Comparison of ENCODE assay signal across 8 cellular contexts in genomic region chr7:99616359-99617186, GRCh38. TPM values are rescaled to one million over a fixed set of nuclear protein-coding genes. Genes with fewer than 3 reads are reported as not detected.
DNase-seq lines count a peak whose midpoint lies in the region; ATAC-seq and TF ChIP-seq lines count a peak whose summit lies in the region.

Gene ZSCAN25 (plus strand): TSS chr7:99616946. CDS start chr7:99619607, 2,661 bp downstream.

- H3K23me2 ChIP-seq in H9 (ENCODE audit: insufficient read length, low read depth, low read length, poor library complexity, severe bottlenecking), result peaks cover 7% of the 10 kb centered on the region

- H3K4ac ChIP-seq in H9 (ENCODE audit: low read depth, low read length), result no peak within 1 kb of the TSS

- H3K27me3 ChIP-seq in H9 (ENCODE audit: insufficient read depth, low read length) (no peaks in the 10 kb centered on the region), MM.1S (replicated peaks; ENCODE audit: insufficient read depth, low read length) (no peaks in the 10 kb centered on the region), SJCRH30 (no peaks in the 10 kb centered on the region), gastroesophageal sphincter (no peaks in the 10 kb centered on the region), neutrophil (peaks cover 32% of the 10 kb centered on the region)

- H2BK120ac ChIP-seq in H9 (ENCODE audit: low read depth, low read length, poor library complexity, severe bottlenecking), result no peak within 1 kb of the TSS

- H3F3A ChIP-seq in MM.1S (ENCODE audit: insufficient read depth, low read length), result no peaks in the 10 kb centered on the region

- peak within 1 kb of the TSS; percentile 41 for H4K5ac ChIP-seq in H9 (ENCODE audit: insufficient read length, low read depth, low read length)

- H3K4me3 ChIP-seq in MM.1S (ENCODE audit: low read length) (peak within 1 kb of the TSS; percentile 100), SJCRH30 (peak within 1 kb of the TSS; percentile 97), gastroesophageal sphincter (peak within 1 kb of the TSS; percentile 86 to 96), neutrophil (ENCODE audit: low read depth in 1 of 2, low read length in 1 of 2) (peak within 1 kb of the TSS; percentile 80 to 81)

- peaks cover 4% of the 10 kb centered on the region for H3K79me1 ChIP-seq in H9 (ENCODE audit: insufficient read depth, low read depth, low read length, poor library complexity, severe bottlenecking)

- H3K18ac ChIP-seq in H9 (ENCODE audit: insufficient read length, low read depth, low read length), result peak within 1 kb of the TSS; percentile 92

- H2AK5ac ChIP-seq in H9 (ENCODE audit: insufficient read length, low read length), result no peak within 1 kb of the TSS

- no peak within 1 kb of the TSS for H2AFZ ChIP-seq in H9 (ENCODE audit: low read length)
- H2AFZ ChIP-seq in MM.1S (ENCODE audit: low read length), result peak within 1 kb of the TSS; percentile 99

- no peaks in the 10 kb centered on the region for H3K9me3 ChIP-seq in H9 (ENCODE audit: control insufficient read depth, low read depth, low read length)
- H3K9me3 ChIP-seq in MM.1S (replicated peaks; ENCODE audit: insufficient read depth, low read length), result no peaks in the 10 kb centered on the region
- H3K9me3 ChIP-seq in SJCRH30 (replicated peaks), result no peaks in the 10 kb centered on the region
- no peaks in the 10 kb centered on the region for H3K9me3 ChIP-seq in gastroesophageal sphincter
- no peaks in the 10 kb centered on the region for H3K9me3 ChIP-seq in neutrophil

- no peak within 1 kb of the TSS; the same call in 1 of the 2 replicates for H2BK15ac ChIP-seq in H9 (ENCODE audit: low read depth, low read length)

- peak; percentile 84 for DNase-seq in GDM1 (lab: John Stamatoyannopoulos, UW)
- DNase-seq in H9, result peak; percentile 96
- DNase-seq in MM.1S, result peak; percentile 95
- peak; percentile 96 to 97 for DNase-seq in SJCRH30
- peak; percentile 45 to 80 (median 66) for DNase-seq in activated naive CD4-positive, alpha-beta T cell (lab: John Stamatoyannopoulos, UW)
- DNase-seq in substantia nigra (lab: John Stamatoyannopoulos, UW), result peak; percentile 20 to 90 (median 75)

- H3K4me2 ChIP-seq in H9 (ENCODE audit: insufficient read depth, insufficient read length, low read length) (peak within 1 kb of the TSS; percentile 38), MM.1S (ENCODE audit: low read depth, low read length) (peak within 1 kb of the TSS; percentile 87)

- H4K8ac ChIP-seq in H9 (replicated peaks; ENCODE audit: insufficient read length, low read depth, low read length), result no peak within 1 kb of the TSS

- H3K36me3 Mint-ChIP-seq in H9 (ENCODE audit: insufficient read depth in 1 of 3, low read depth in 3 of 3), result peaks cover 23 to 40% (median 37%) of the 10 kb centered on the region in 3 experiments

- no peaks in the 10 kb centered on the region for H3K9me2 ChIP-seq in MM.1S (replicated peaks; ENCODE audit: insufficient read depth, low read length)

- H2BK20ac ChIP-seq in H9 (ENCODE audit: low read depth, low read length, poor library complexity, severe bottlenecking), result no peak within 1 kb of the TSS

- no peak within 1 kb of the TSS for H2BK12ac ChIP-seq in H9 (ENCODE audit: insufficient read length, low read depth, low read length)

- no peak for TF ChIP-seq EP300 in gastroesophageal sphincter (IDR thresholded peaks at IDR 0.05)

- peak within 1 kb of the TSS; percentile 3 for H3K56ac ChIP-seq in H9 (ENCODE audit: insufficient read length, low read depth, low read length)

- H3K79me2 ChIP-seq in H9 (ENCODE audit: insufficient read depth, low read length) (no peaks in the 10 kb centered on the region), MM.1S (ENCODE audit: low read length) (peaks cover 42% of the 10 kb centered on the region)

- peak; percentile 45 to 51 for TF ChIP-seq POLR2A in gastroesophageal sphincter (IDR thresholded peaks at IDR 0.05)

- H3K36me3 ChIP-seq in MM.1S (replicated peaks; ENCODE audit: insufficient read depth, low read length) (peaks cover 3% of the 10 kb centered on the region; the same call in 1 of the 2 replicates), SJCRH30 (peaks cover 23% of the 10 kb centered on the region), gastroesophageal sphincter (peaks cover 0 to 35% of the 10 kb centered on the region in 2 donors), neutrophil (peaks cover 32% of the 10 kb centered on the region)

- ATAC-seq in gastroesophageal sphincter, result peak; percentile 97

- peak within 1 kb of the TSS; percentile 89 to 99 (median 98) for H3K27ac Mint-ChIP-seq in H9

- H3K9ac ChIP-seq in H9 (ENCODE audit: extremely low read depth, insufficient read length, low read length), result peak within 1 kb of the TSS; percentile 93
- H3K9ac ChIP-seq in MM.1S (ENCODE audit: low read length), result peak within 1 kb of the TSS; percentile 97

- no peak within 1 kb of the TSS for H3T11ph ChIP-seq in H9 (ENCODE audit: low read length)

- H3K27me3 Mint-ChIP-seq in H9 (ENCODE audit: low read depth), result peaks cover 6% of the 10 kb centered on the region

- no peak within 1 kb of the TSS for H3K23ac ChIP-seq in H9 (ENCODE audit: insufficient read length, low read depth, low read length)

- H2BK5ac ChIP-seq in H9 (ENCODE audit: insufficient read length, low read length), result peak within 1 kb of the TSS; percentile 4

- H4K20me1 ChIP-seq in H9 (ENCODE audit: control insufficient read depth, insufficient read depth, insufficient read length) (no peaks in the 10 kb centered on the region), MM.1S (ENCODE audit: insufficient read depth, low read length) (no peaks in the 10 kb centered on the region)

- peak within 1 kb of the TSS; percentile 92 to 94 for H3K4me3 Mint-ChIP-seq in H9

- no CpG with 5 or more reads among the region's 59 CpGs for WGBS in H9 (ENCODE audit: extremely low coverage, insufficient read length, low lambda C conversion rate)
- 0% methylated on average over 2 to 4 of the region's 59 CpGs for WGBS in gastroesophageal sphincter (ENCODE audit: low coverage in 1 of 2), 2 donors

- H3K4me1 ChIP-seq in H9 (ENCODE audit: insufficient read depth, low read length), result no peaks in the 10 kb centered on the region
- peaks cover 9% of the 10 kb centered on the region for H3K4me1 ChIP-seq in MM.1S (ENCODE audit: low read length)
- no peaks in the 10 kb centered on the region for H3K4me1 ChIP-seq in SJCRH30
- peaks cover 0 to 25% (median 7%) of the 10 kb centered on the region in 3 donors for H3K4me1 ChIP-seq in gastroesophageal sphincter
- H3K4me1 ChIP-seq in neutrophil (ENCODE audit: control insufficient read depth in 1 of 2, insufficient read depth in 1 of 2, low read depth in 1 of 2, low read length in 1 of 2), result peaks cover 14% of the 10 kb centered on the region in 2 experiments

- H3K14ac ChIP-seq in H9 (ENCODE audit: insufficient read depth, low read length), result peak within 1 kb of the TSS; percentile 90

- peaks cover 11 to 18% of the 10 kb centered on the region in 2 experiments for H3K4me1 Mint-ChIP-seq in H9

- no peaks in the 10 kb centered on the region; a peak in 2 of 5 replicates for H3K9me3 Mint-ChIP-seq in H9

- no peak within 1 kb of the TSS for H3K27ac ChIP-seq in H9 (ENCODE audit: insufficient read length, low read depth, low read length)
- H3K27ac ChIP-seq in MM.1S (ENCODE audit: low read length), result peak within 1 kb of the TSS; percentile 46; the same call in 1 of the 2 replicates
- peak within 1 kb of the TSS; percentile 74 for H3K27ac ChIP-seq in SJCRH30
- peak within 1 kb of the TSS; percentile 81 to 92 (median 88) for H3K27ac ChIP-seq in gastroesophageal sphincter
- peak within 1 kb of the TSS; percentile 75 for H3K27ac ChIP-seq in neutrophil
- peak within 1 kb of the TSS; percentile 78 for H3K27ac ChIP-seq in substantia nigra (ENCODE audit: low read depth, low read length, poor library complexity, severe bottlenecking)

- no peak within 1 kb of the TSS for H4K91ac ChIP-seq in H9 (ENCODE audit: insufficient read length, low read depth, low read length)

- TF ChIP-seq CTCF in H9 (conservative IDR thresholded peaks at IDR 0.05) (peak; percentile 76), MM.1S (IDR thresholded peaks at IDR 0.05; ENCODE audit: low read length) (peak; percentile 59), gastroesophageal sphincter (IDR thresholded peaks at IDR 0.05) (peak in 1 of 4 experiments; percentile 69), neutrophil (IDR thresholded peaks at IDR 0.05) (no peak)

RNA-seq across cellular contexts. Expression of gene ZSCAN25, which starts in this region (rescaled TPM):
- total RNA-seq in H9 (2021) (21.3 and 21.5 TPM in 2 replicates), gastroesophageal sphincter (10 to 100 TPM; 10.9 to 26.5 (median 18.4) TPM)
- total RNA-seq in SJCRH30 (2014; rRNA removed; shearing (Covaris generic)), result 21.2 and 22.0 TPM in 2 replicates
